In genomic region chr3:133977568-133977967, GRCh38 we compare ENCODE assay signal across 18 cellular contexts. TPM values are rescaled to one million over a fixed set of nuclear protein-coding genes. Genes with fewer than 3 reads are reported as not detected.
"Had no signal": no experiment of that assay in that cellular context is flagged by ENCODE, and none has a peak within 500 bp of the region (broad histone marks: within the 10 kb centered on the region; RNA-seq: fewer than 3 reads in every experiment).

No MANE protein-coding gene starts in this region.

- H3K4me3 Mint-ChIP-seq: activated CD4-positive, alpha-beta memory T cell treated with anti-CD3 and anti-CD28 coated beads for 36 hours; activated CD4-positive, alpha-beta T cell treated with anti-CD3 and anti-CD28 coated beads for 36 hours; activated naive CD8-positive, alpha-beta T cell; nephron; WTC11 had no signal

- H3K4me1 Mint-ChIP-seq: activated CD4-positive, alpha-beta T cell treated with anti-CD3 and anti-CD28 coated beads for 36 hours; nephron had no signal

- H3K27ac Mint-ChIP-seq: activated CD4-positive, alpha-beta memory T cell treated with anti-CD3 and anti-CD28 coated beads for 36 hours; activated CD4-positive, alpha-beta T cell treated with anti-CD3 and anti-CD28 coated beads for 36 hours; activated naive CD8-positive, alpha-beta T cell; WTC11 had no signal

- H3K9me3 ChIP-seq: body of pancreas, left lung, stomach had no signal

- H3K9me3 Mint-ChIP-seq: activated CD4-positive, alpha-beta memory T cell treated with anti-CD3 and anti-CD28 coated beads for 36 hours had no signal

- H3K36me3 ChIP-seq: stomach had no signal

- FAIRE-seq: colon had no signal

- H3K27me3 Mint-ChIP-seq: activated naive CD8-positive, alpha-beta T cell had no signal

- H3K27ac ChIP-seq: body of pancreas, SK-N-MC, stomach had no signal

- H3K4me1 ChIP-seq: body of pancreas, stomach had no signal

- H3K4me3 ChIP-seq: body of pancreas, left lung, SK-N-MC, stomach had no signal

- H3K27me3 ChIP-seq: body of pancreas, left lung, stomach had no signal

- ATAC-seq: activated CD4-positive, alpha-beta T cell treated with anti-CD3 and anti-CD28 coated beads for 36 hours; body of pancreas; left lung had no signal

- H3K36me3 Mint-ChIP-seq: activated CD4-positive, alpha-beta memory T cell treated with anti-CD3 and anti-CD28 coated beads for 36 hours; activated naive CD8-positive, alpha-beta T cell; WTC11 had no signal

- DNase-seq: activated CD4-positive, alpha-beta memory T cell treated with anti-CD3 and anti-CD28 coated beads for 36 hours; activated CD4-positive, alpha-beta T cell treated with anti-CD3 and anti-CD28 coated beads for 36 hours; activated T-cell treated with anti-CD3 and anti-CD28 coated beads for 4 hours; amniotic stem cell; body of pancreas; central memory CD4-positive, alpha-beta T cell; erythroblast; hippocampal formation; islet precursor cell; left lung; occipital lobe; stomach; trophoblast cell had no signal

RNA-seq across cellular contexts. Expression of gene SLCO2A1, which starts 52.2 kb away (rescaled TPM):
- total RNA-seq: activated CD4-positive, alpha-beta memory T cell treated with anti-CD3 and anti-CD28 coated beads for 36 hours; activated CD4-positive, alpha-beta T cell treated with anti-CD3 and anti-CD28 coated beads for 36 hours had no signal
